In the genomic region with DNA sequence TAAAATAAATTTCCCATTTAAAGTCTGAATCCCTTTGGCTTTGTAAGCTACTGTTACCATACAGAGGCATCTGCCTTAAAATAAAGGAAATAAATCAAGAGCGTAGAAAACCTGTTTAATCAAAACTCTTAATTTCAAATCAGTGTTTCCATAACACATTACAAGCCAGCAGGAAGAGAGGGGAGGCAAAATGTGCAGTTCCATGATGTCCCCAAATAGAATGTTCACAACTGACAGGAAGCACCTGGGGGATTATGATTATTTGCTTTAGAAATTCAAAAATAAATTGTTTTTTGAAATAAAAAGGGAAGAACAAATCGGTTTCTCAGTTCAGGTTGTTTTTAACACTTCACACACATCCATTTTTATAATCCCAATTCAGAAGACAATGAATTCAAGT, we compare ENCODE assay signal across 2 cellular contexts.
TF ChIP-seq lines count a peak whose summit lies in the region.

No MANE protein-coding gene starts in this region.

TF ChIP-seq in GM12878, 131 proteins besides CTCF, POLR2A, EP300 and RAD21 (continued from another document):
- TF ChIP-seq, protein P1, sequence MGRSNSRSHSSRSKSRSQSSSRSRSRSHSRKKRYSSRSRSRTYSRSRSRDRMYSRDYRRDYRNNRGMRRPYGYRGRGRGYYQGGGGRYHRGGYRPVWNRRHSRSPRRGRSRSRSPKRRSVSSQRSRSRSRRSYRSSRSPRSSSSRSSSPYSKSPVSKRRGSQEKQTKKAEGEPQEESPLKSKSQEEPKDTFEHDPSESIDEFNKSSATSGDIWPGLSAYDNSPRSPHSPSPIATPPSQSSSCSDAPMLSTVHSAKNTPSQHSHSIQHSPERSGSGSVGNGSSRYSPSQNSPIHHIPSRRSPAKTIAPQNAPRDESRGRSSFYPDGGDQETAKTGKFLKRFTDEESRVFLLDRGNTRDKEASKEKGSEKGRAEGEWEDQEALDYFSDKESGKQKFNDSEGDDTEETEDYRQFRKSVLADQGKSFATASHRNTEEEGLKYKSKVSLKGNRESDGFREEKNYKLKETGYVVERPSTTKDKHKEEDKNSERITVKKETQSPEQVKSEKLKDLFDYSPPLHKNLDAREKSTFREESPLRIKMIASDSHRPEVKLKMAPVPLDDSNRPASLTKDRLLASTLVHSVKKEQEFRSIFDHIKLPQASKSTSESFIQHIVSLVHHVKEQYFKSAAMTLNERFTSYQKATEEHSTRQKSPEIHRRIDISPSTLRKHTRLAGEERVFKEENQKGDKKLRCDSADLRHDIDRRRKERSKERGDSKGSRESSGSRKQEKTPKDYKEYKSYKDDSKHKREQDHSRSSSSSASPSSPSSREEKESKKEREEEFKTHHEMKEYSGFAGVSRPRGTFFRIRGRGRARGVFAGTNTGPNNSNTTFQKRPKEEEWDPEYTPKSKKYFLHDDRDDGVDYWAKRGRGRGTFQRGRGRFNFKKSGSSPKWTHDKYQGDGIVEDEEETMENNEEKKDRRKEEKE (IDR thresholded peaks at IDR 0.05): no peak
- TF ChIP-seq GABPA (IDR thresholded peaks at IDR 0.05; ENCODE audit: low read depth) (no peak), SUZ12 (IDR thresholded peaks at IDR 0.05; ENCODE audit: unreplicated experiment) (no peak), GATAD2B (conservative IDR thresholded peaks at IDR 0.05; ENCODE audit: low read depth) (no peak)
- TF ChIP-seq, protein P2, sequence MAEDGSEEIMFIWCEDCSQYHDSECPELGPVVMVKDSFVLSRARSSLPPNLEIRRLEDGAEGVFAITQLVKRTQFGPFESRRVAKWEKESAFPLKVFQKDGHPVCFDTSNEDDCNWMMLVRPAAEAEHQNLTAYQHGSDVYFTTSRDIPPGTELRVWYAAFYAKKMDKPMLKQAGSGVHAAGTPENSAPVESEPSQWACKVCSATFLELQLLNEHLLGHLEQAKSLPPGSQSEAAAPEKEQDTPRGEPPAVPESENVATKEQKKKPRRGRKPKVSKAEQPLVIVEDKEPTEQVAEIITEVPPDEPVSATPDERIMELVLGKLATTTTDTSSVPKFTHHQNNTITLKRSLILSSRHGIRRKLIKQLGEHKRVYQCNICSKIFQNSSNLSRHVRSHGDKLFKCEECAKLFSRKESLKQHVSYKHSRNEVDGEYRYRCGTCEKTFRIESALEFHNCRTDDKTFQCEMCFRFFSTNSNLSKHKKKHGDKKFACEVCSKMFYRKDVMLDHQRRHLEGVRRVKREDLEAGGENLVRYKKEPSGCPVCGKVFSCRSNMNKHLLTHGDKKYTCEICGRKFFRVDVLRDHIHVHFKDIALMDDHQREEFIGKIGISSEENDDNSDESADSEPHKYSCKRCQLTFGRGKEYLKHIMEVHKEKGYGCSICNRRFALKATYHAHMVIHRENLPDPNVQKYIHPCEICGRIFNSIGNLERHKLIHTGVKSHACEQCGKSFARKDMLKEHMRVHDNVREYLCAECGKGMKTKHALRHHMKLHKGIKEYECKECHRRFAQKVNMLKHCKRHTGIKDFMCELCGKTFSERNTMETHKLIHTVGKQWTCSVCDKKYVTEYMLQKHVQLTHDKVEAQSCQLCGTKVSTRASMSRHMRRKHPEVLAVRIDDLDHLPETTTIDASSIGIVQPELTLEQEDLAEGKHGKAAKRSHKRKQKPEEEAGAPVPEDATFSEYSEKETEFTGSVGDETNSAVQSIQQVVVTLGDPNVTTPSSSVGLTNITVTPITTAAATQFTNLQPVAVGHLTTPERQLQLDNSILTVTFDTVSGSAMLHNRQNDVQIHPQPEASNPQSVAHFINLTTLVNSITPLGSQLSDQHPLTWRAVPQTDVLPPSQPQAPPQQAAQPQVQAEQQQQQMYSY (CRISPR knock-in tag; IDR thresholded peaks at IDR 0.05): no peak

TF ChIP-seq in HEK293T, 16 proteins besides CTCF, POLR2A, EP300 and RAD21 (continued from another document):
- TF ChIP-seq FOXM1 (IDR thresholded peaks at IDR 0.05; ENCODE audit: borderline replicate concordance) (no peak), CTBP1 (IDR thresholded peaks at IDR 0.05; ENCODE audit: borderline replicate concordance) (no peak)
